Comparison of ENCODE assay signal across 8 cellular contexts in the genomic region with DNA sequence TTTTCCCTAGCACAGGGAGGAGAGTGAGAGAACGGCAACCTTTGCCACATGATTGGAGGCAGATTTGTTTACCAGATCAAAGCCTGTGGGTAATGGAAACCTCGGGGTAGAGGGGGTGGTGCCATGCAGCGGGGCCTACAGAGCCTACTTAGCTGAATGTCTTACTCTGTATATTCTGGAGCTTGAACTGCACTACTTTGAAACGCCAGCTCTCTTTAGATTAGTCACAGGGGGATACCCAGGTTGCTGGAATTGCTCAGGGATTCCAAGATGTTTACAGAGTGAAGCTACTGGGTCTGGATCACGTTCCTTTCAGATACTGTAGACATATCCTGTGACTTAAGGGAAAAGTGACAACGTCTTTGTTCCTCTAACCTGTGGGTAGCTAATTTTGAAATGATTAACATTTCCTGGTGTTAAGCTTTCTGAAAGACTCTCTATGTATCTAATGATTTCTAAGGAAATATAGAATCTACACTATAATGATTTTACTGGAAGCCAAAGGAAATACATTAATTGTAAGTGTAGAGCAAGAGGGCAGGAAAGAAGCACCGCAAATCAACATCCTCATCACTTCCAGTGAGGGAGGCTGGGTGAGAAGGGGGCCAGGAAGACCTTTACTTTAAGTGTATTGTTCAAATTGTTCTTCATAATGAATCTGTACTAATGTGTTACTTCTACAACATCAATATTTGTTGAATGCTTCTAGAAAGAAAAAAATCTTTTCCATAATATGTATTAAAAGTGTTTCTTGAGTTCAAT.
DNase-seq lines count a peak whose midpoint lies in the region; ATAC-seq and TF ChIP-seq lines count a peak whose summit lies in the region.

No MANE protein-coding gene starts in this region.

- ATAC-seq in GM18858 (IDR thresholded peaks at IDR 0.05; ENCODE audit: unreplicated experiment) (no peak), gastroesophageal sphincter (no peak), GM19395 (IDR thresholded peaks at IDR 0.05; ENCODE audit: unreplicated experiment) (no peak)

- H3K4me3 ChIP-seq in choroid plexus epithelial cell (ENCODE audit: low read depth, low read length) = no peak overlapping the region
- H3K4me3 ChIP-seq in gastroesophageal sphincter = no peak overlapping the region

- TF ChIP-seq EP300 in gastroesophageal sphincter (IDR thresholded peaks at IDR 0.05) = no peak

- DNase-seq in COLO829 (ENCODE audit: low spot score) (peak; percentile 20), choroid plexus epithelial cell (ENCODE audit: low read depth) (peak; percentile 74), mesenteric fat pad (ENCODE audit: low spot score) (no peak)
- DNase-seq in activated CD4-positive, alpha-beta T cell treated with anti-CD3 and anti-CD28 coated beads for 24 hours (ENCODE audit: low read depth in 2 of 2) = peak; percentile 4 to 42
- DNase-seq in stimulated activated CD4-positive, alpha-beta T cell treated with anti-CD3 and anti-CD28 coated beads, Interleukin-12 subunit alpha, Interleukin-12 subunit beta, amount 100 ng/mL, for 24 hours (ENCODE audit: low read depth in 2 of 2) = peak; percentile 23 to 56

- 36 to 60% methylated on average over 2 to 7 of the region's 7 CpGs for WGBS in gastroesophageal sphincter (ENCODE audit: low coverage in 1 of 2), 2 donors

- no peaks in the 10 kb centered on the region for H3K27me3 ChIP-seq in gastroesophageal sphincter

- no peak for TF ChIP-seq POLR2A in gastroesophageal sphincter (IDR thresholded peaks at IDR 0.05)

- H3K9me3 ChIP-seq in gastroesophageal sphincter = no peaks in the 10 kb centered on the region

- H3K36me3 ChIP-seq in gastroesophageal sphincter = no peaks in the 10 kb centered on the region

- no peak overlapping the region for H3K27ac ChIP-seq in gastroesophageal sphincter

- no peak for TF ChIP-seq CTCF in choroid plexus epithelial cell (conservative IDR thresholded peaks at IDR 0.05; ENCODE audit: low read depth, low read length)
- TF ChIP-seq CTCF in gastroesophageal sphincter (IDR thresholded peaks at IDR 0.05) = no peak

- H3K4me1 ChIP-seq in gastroesophageal sphincter = peaks cover 0 to 7% (median 0%) of the 10 kb centered on the region in 3 donors
